ENCODE assay signal across 2 cellular contexts in genomic region chr11:87315229-87315628, GRCh38.
TF ChIP-seq lines count a peak whose summit lies in the region.

No MANE protein-coding gene starts in this region.

TF ChIP-seq in GM23338, 12 proteins besides CTCF, POLR2A, EP300 and RAD21 (continued from another document):
- TF ChIP-seq STAT1 (IDR thresholded peaks at IDR 0.05; ENCODE audit: unreplicated experiment), result no peak
- no peak for TF ChIP-seq ZNF331 (CRISPR knock-in tag; IDR thresholded peaks at IDR 0.05; ENCODE audit: low read depth)
- no peak for TF ChIP-seq EZH2phosphoT487 (IDR thresholded peaks at IDR 0.05; ENCODE audit: unreplicated experiment)
- no peak for TF ChIP-seq REST (IDR thresholded peaks at IDR 0.05; ENCODE audit: unreplicated experiment)
- no peak for TF ChIP-seq JUNB (IDR thresholded peaks at IDR 0.05; ENCODE audit: unreplicated experiment)
- TF ChIP-seq CREB1 (CRISPR knock-in tag; IDR thresholded peaks at IDR 0.05; ENCODE audit: low read depth), result no peak
- no peak for TF ChIP-seq EZH2 (IDR thresholded peaks at IDR 0.05; ENCODE audit: low read depth, unreplicated experiment)
- TF ChIP-seq, protein P1, sequence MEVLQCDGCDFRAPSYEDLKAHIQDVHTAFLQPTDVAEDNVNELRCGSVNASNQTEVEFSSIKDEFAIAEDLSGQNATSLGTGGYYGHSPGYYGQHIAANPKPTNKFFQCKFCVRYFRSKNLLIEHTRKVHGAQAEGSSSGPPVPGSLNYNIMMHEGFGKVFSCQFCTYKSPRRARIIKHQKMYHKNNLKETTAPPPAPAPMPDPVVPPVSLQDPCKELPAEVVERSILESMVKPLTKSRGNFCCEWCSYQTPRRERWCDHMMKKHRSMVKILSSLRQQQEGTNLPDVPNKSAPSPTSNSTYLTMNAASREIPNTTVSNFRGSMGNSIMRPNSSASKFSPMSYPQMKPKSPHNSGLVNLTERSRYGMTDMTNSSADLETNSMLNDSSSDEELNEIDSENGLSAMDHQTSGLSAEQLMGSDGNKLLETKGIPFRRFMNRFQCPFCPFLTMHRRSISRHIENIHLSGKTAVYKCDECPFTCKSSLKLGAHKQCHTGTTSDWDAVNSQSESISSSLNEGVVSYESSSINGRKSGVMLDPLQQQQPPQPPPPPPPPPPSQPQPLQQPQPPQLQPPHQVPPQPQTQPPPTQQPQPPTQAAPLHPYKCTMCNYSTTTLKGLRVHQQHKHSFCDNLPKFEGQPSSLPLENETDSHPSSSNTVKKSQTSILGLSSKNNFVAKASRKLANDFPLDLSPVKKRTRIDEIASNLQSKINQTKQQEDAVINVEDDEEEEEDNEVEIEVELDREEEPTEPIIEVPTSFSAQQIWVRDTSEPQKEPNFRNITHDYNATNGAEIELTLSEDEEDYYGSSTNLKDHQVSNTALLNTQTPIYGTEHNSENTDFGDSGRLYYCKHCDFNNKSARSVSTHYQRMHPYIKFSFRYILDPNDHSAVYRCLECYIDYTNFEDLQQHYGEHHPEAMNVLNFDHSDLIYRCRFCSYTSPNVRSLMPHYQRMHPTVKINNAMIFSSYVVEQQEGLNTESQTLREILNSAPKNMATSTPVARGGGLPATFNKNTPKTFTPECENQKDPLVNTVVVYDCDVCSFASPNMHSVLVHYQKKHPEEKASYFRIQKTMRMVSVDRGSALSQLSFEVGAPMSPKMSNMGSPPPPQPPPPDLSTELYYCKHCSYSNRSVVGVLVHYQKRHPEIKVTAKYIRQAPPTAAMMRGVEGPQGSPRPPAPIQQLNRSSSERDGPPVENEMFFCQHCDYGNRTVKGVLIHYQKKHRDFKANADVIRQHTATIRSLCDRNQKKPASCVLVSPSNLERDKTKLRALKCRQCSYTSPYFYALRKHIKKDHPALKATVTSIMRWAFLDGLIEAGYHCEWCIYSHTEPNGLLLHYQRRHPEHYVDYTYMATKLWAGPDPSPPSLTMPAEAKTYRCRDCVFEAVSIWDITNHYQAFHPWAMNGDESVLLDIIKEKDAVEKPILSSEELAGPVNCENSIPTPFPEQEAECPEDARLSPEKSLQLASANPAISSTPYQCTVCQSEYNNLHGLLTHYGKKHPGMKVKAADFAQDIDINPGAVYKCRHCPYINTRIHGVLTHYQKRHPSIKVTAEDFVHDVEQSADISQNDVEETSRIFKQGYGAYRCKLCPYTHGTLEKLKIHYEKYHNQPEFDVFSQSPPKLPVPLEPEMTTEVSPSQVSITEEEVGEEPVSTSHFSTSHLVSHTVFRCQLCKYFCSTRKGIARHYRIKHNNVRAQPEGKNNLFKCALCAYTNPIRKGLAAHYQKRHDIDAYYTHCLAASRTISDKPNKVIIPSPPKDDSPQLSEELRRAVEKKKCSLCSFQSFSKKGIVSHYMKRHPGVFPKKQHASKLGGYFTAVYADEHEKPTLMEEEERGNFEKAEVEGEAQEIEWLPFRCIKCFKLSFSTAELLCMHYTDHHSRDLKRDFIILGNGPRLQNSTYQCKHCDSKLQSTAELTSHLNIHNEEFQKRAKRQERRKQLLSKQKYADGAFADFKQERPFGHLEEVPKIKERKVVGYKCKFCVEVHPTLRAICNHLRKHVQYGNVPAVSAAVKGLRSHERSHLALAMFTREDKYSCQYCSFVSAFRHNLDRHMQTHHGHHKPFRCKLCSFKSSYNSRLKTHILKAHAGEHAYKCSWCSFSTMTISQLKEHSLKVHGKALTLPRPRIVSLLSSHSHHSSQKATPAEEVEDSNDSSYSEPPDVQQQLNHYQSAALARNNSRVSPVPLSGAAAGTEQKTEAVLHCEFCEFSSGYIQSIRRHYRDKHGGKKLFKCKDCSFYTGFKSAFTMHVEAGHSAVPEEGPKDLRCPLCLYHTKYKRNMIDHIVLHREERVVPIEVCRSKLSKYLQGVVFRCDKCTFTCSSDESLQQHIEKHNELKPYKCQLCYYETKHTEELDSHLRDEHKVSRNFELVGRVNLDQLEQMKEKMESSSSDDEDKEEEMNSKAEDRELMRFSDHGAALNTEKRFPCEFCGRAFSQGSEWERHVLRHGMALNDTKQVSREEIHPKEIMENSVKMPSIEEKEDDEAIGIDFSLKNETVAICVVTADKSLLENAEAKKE (CRISPR knock-in tag; IDR thresholded peaks at IDR 0.05), result no peak
- no peak for TF ChIP-seq ZNF114 (CRISPR knock-in tag; IDR thresholded peaks at IDR 0.05)
- no peak for TF ChIP-seq POLR2AphosphoS5 (IDR thresholded peaks at IDR 0.05; ENCODE audit: low read depth)
- TF ChIP-seq NANOG (IDR thresholded peaks at IDR 0.05; ENCODE audit: borderline replicate concordance), result no peak

TF ChIP-seq in K562, 482 proteins besides CTCF, POLR2A, EP300 and RAD21 (continued from another document):
- TF ChIP-seq, protein P2, sequence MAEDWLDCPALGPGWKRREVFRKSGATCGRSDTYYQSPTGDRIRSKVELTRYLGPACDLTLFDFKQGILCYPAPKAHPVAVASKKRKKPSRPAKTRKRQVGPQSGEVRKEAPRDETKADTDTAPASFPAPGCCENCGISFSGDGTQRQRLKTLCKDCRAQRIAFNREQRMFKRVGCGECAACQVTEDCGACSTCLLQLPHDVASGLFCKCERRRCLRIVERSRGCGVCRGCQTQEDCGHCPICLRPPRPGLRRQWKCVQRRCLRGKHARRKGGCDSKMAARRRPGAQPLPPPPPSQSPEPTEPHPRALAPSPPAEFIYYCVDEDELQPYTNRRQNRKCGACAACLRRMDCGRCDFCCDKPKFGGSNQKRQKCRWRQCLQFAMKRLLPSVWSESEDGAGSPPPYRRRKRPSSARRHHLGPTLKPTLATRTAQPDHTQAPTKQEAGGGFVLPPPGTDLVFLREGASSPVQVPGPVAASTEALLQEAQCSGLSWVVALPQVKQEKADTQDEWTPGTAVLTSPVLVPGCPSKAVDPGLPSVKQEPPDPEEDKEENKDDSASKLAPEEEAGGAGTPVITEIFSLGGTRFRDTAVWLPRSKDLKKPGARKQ (CRISPR knock-in tag; IDR thresholded peaks at IDR 0.05), result no peak
- TF ChIP-seq CEBPG (CRISPR knock-in tag; IDR thresholded peaks at IDR 0.05), result no peak
- peak; percentile 58 to 79; a peak in 3 of 4 replicates for TF ChIP-seq CEBPG (tag; conservative IDR thresholded peaks at IDR 0.05 in 1 of 2, IDR thresholded peaks at IDR 0.05 in 1 of 2)
- no peak for TF ChIP-seq MBD2 (IDR thresholded peaks at IDR 0.05; ENCODE audit: borderline replicate concordance, low read depth)
- 0 out of 2 replicates have a peak, but pooled peaks have one; percentile 12 for TF ChIP-seq MAFG (tag; conservative IDR thresholded peaks at IDR 0.05)
- TF ChIP-seq JUND (IDR thresholded peaks at IDR 0.05; ENCODE audit: borderline replicate concordance, low read depth, low read length), result 0 out of 2 replicates have a peak, but pooled peaks have one; percentile 26
- TF ChIP-seq JUND (tag; IDR thresholded peaks at IDR 0.05; ENCODE audit: borderline replicate concordance, low read depth, low read length), result no peak
- TF ChIP-seq ZNF316 (IDR thresholded peaks at IDR 0.05), result peak; percentile 21; the same call in 1 of the 2 replicates
- TF ChIP-seq, protein P3, sequence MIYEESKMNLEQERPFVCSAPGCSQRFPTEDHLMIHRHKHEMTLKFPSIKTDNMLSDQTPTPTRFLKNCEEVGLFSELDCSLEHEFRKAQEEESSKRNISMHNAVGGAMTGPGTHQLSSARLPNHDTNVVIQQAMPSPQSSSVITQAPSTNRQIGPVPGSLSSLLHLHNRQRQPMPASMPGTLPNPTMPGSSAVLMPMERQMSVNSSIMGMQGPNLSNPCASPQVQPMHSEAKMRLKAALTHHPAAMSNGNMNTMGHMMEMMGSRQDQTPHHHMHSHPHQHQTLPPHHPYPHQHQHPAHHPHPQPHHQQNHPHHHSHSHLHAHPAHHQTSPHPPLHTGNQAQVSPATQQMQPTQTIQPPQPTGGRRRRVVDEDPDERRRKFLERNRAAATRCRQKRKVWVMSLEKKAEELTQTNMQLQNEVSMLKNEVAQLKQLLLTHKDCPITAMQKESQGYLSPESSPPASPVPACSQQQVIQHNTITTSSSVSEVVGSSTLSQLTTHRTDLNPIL (CRISPR knock-in tag; IDR thresholded peaks at IDR 0.05), result no peak
- TF ChIP-seq ZSCAN29 (IDR thresholded peaks at IDR 0.05), result no peak
- peak; percentile 45; the same call in 1 of the 2 replicates for TF ChIP-seq IRF9 (tag; IDR thresholded peaks at IDR 0.05)
- TF ChIP-seq, protein P4, sequence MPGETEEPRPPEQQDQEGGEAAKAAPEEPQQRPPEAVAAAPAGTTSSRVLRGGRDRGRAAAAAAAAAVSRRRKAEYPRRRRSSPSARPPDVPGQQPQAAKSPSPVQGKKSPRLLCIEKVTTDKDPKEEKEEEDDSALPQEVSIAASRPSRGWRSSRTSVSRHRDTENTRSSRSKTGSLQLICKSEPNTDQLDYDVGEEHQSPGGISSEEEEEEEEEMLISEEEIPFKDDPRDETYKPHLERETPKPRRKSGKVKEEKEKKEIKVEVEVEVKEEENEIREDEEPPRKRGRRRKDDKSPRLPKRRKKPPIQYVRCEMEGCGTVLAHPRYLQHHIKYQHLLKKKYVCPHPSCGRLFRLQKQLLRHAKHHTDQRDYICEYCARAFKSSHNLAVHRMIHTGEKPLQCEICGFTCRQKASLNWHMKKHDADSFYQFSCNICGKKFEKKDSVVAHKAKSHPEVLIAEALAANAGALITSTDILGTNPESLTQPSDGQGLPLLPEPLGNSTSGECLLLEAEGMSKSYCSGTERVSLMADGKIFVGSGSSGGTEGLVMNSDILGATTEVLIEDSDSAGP (CRISPR knock-in tag; IDR thresholded peaks at IDR 0.05), result no peak
- TF ChIP-seq, protein P5, sequence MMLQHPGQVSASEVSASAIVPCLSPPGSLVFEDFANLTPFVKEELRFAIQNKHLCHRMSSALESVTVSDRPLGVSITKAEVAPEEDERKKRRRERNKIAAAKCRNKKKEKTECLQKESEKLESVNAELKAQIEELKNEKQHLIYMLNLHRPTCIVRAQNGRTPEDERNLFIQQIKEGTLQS (IDR thresholded peaks at IDR 0.05), result peak; percentile 94
- TF ChIP-seq, protein P5 (CRISPR knock-in tag; conservative IDR thresholded peaks at IDR 0.05), result no peak
- peak; percentile 66 for TF ChIP-seq CEBPB (tag; IDR thresholded peaks at IDR 0.05)
- peak; percentile 36; the same call in 1 of the 2 replicates for TF ChIP-seq C11orf30 (IDR thresholded peaks at IDR 0.05; ENCODE audit: low read depth)
- no peak for TF ChIP-seq CCAR2 (IDR thresholded peaks at IDR 0.05; ENCODE audit: low read depth, low read length)
- peak; percentile 25; the same call in 1 of the 2 replicates for TF ChIP-seq ATF7 (IDR thresholded peaks at IDR 0.05)
- no peak for TF ChIP-seq GATA2 (CRISPR knock-in tag; IDR thresholded peaks at IDR 0.05)
- no peak for TF ChIP-seq NCOA2 (IDR thresholded peaks at IDR 0.05; ENCODE audit: partially characterized antibody in 2 of 2)
- TF ChIP-seq SP1 (CRISPR knock-in tag; IDR thresholded peaks at IDR 0.05), result no peak
- TF ChIP-seq, protein P6, sequence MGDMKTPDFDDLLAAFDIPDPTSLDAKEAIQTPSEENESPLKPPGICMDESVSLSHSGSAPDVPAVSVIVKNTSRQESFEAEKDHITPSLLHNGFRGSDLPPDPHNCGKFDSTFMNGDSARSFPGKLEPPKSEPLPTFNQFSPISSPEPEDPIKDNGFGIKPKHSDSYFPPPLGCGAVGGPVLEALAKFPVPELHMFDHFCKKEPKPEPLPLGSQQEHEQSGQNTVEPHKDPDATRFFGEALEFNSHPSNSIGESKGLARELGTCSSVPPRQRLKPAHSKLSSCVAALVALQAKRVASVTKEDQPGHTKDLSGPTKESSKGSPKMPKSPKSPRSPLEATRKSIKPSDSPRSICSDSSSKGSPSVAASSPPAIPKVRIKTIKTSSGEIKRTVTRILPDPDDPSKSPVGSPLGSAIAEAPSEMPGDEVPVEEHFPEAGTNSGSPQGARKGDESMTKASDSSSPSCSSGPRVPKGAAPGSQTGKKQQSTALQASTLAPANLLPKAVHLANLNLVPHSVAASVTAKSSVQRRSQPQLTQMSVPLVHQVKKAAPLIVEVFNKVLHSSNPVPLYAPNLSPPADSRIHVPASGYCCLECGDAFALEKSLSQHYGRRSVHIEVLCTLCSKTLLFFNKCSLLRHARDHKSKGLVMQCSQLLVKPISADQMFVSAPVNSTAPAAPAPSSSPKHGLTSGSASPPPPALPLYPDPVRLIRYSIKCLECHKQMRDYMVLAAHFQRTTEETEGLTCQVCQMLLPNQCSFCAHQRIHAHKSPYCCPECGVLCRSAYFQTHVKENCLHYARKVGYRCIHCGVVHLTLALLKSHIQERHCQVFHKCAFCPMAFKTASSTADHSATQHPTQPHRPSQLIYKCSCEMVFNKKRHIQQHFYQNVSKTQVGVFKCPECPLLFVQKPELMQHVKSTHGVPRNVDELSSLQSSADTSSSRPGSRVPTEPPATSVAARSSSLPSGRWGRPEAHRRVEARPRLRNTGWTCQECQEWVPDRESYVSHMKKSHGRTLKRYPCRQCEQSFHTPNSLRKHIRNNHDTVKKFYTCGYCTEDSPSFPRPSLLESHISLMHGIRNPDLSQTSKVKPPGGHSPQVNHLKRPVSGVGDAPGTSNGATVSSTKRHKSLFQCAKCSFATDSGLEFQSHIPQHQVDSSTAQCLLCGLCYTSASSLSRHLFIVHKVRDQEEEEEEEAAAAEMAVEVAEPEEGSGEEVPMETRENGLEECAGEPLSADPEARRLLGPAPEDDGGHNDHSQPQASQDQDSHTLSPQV (IDR thresholded peaks at IDR 0.05), result no peak
- no peak for TF ChIP-seq PHTF2 (CRISPR knock-in tag; IDR thresholded peaks at IDR 0.05)
- TF ChIP-seq NFE2 (IDR thresholded peaks at IDR 0.05; ENCODE audit: low read depth), result peak; percentile 64
